Comparison of ENCODE assay signal across 1 cellular context in the genomic region with DNA sequence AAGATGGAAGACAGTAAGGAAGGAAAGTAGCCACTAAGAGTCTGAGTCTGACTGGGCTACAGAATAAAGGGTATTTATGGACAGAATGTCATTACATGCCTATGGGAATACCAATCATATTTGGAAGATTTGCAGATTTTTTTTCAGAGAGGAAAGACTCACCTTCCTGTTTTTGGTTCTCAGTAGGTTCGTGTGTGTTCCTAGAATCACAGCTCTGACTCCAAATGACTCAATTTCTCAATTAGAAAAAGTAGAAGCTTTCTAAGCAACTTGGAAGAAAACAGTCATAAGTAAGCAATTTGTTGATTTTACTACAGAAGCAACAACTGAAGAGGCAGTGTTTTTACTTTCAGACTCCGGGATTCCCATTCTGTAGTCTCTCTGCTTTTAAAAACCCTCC.
TF ChIP-seq lines count a peak whose summit lies in the region.

No MANE protein-coding gene starts in this region.

TF ChIP-seq in endothelial cell of umbilical vein, 7 proteins besides CTCF, POLR2A, EP300 and RAD21:
- TF ChIP-seq JUN (IDR thresholded peaks at IDR 0.05; ENCODE audit: borderline replicate concordance, insufficient read depth, insufficient read length, low read depth) (peak; percentile 11), POLR2AphosphoS5 (IDR thresholded peaks at IDR 0.05; ENCODE audit: insufficient read depth, low read depth, low read length) (no peak), FOS (IDR thresholded peaks at IDR 0.05; ENCODE audit: borderline replicate concordance, insufficient read depth, low read length) (peak; percentile 57)
